ENCODE assay signal across 32 cellular contexts in genomic region chr2:70942396-70942795, GRCh38. TPM values are rescaled to one million over a fixed set of nuclear protein-coding genes. Genes with fewer than 3 reads are reported as not detected.
"Had no signal": no experiment of that assay in that cellular context is flagged by ENCODE, and none has a peak within 500 bp of the region (broad histone marks: within the 10 kb centered on the region; RNA-seq: fewer than 3 reads in every experiment).

No MANE protein-coding gene starts in this region.

- ATAC-seq: activated CD8-positive, alpha-beta memory T cell treated with anti-CD3 and anti-CD28 coated beads, Interleukin-2, amount 10 ng/mL, durations not matched to agents 7 days and 5 days; activated CD8-positive, alpha-beta T cell treated with anti-CD3 and anti-CD28 coated beads, Interleukin-2, amount 10 ng/mL, durations not matched to agents 7 days and 5 days; effector memory CD8-positive, alpha-beta T cell; gastroesophageal sphincter; left cardiac atrium; left ventricle myocardium superior; mucosa of descending colon; pancreas; psoas muscle; stimulated activated naive B cell treated with anti-CD40 and anti-IgM and Interleukin-4, amounts not matched to agents 10 μg/mL and 1 μg/mL and 100 μg/mL, for 72 hours had no signal

- H3K27ac ChIP-seq: colonic mucosa, dorsolateral prefrontal cortex, gastroesophageal sphincter, hepatocyte, pancreas, psoas muscle, stomach, tibial artery had no signal

- H3K4me1 ChIP-seq: colonic mucosa, pancreas, psoas muscle had no signal

- H3K9me3 ChIP-seq: colonic mucosa, gastroesophageal sphincter, mucosa of descending colon, pancreas, psoas muscle, stomach, tibial artery had no signal

- H3K9me3 Mint-ChIP-seq: activated B cell treated with CpG ODN at 0.5 μM for 24 hours; effector memory CD8-positive, alpha-beta T cell; nephron progenitor cell; stimulated activated naive B cell treated with anti-CD40 and anti-IgM and Interleukin-4, amounts not matched to agents 10 μg/mL and 1 μg/mL and 100 μg/mL, for 72 hours; T-helper 2 cell treated with Interferon-gamma antibody and Interleukin-4, amounts not matched to agents 5 μg/mL and 100 μg/mL, for 36 hours had no signal

- DNase-seq: activated B cell treated with CpG ODN at 0.5 μM for 24 hours; activated CD4-positive, alpha-beta T cell treated with anti-CD3 and anti-CD28 coated beads, Interleukin-2, amount 50 U/mL, for 1 hour; activated CD8-positive, alpha-beta memory T cell treated with anti-CD3 and anti-CD28 coated beads, Interleukin-2, amount 10 ng/mL, durations not matched to agents 7 days and 5 days; activated CD8-positive, alpha-beta T cell treated with anti-CD3 and anti-CD28 coated beads, Interleukin-2, amount 10 ng/mL, durations not matched to agents 7 days and 5 days; activated gamma-delta T cell; activated naive CD4-positive, alpha-beta T cell treated with anti-CD3 and anti-CD28 coated beads, Interleukin-2, amount 50 U/mL, for 16 hours; anterior cingulate cortex; cerebellar nuclear complex; colonic mucosa; effector memory CD8-positive, alpha-beta T cell; left cardiac atrium; left ventricle myocardium superior; mucosa of descending colon; nephron progenitor cell; nucleus accumbens; stimulated activated CD4-positive, alpha-beta T cell treated with anti-CD3 and anti-CD28 coated beads, Interleukin-15, amount 100 ng/mL, for 24 hours; stimulated activated CD4-positive, alpha-beta T cell treated with anti-CD3 and anti-CD28 coated beads, Interleukin-2, amount 100 ng/mL, for 24 hours; stimulated activated naive B cell treated with anti-CD40 and anti-IgM and Interleukin-4, amounts not matched to agents 10 μg/mL and 1 μg/mL and 100 μg/mL, for 72 hours; stomach; T-helper 1 cell had no signal

- H3K79me2 ChIP-seq: hepatocyte had no signal

- H3K27ac Mint-ChIP-seq: activated B cell treated with CpG ODN at 0.5 μM for 24 hours; activated CD8-positive, alpha-beta memory T cell treated with anti-CD3 and anti-CD28 coated beads, Interleukin-2, amount 10 ng/mL, durations not matched to agents 7 days and 5 days; activated CD8-positive, alpha-beta T cell treated with anti-CD3 and anti-CD28 coated beads, Interleukin-2, amount 10 ng/mL, durations not matched to agents 7 days and 5 days; effector memory CD8-positive, alpha-beta T cell; nephron progenitor cell; stimulated activated naive B cell treated with anti-CD40 and anti-IgM and Interleukin-4, amounts not matched to agents 10 μg/mL and 1 μg/mL and 100 μg/mL, for 72 hours had no signal

- H3K36me3 Mint-ChIP-seq: activated CD8-positive, alpha-beta memory T cell treated with anti-CD3 and anti-CD28 coated beads, Interleukin-2, amount 10 ng/mL, durations not matched to agents 7 days and 5 days; stimulated activated naive B cell treated with anti-CD40 and anti-IgM and Interleukin-4, amounts not matched to agents 10 μg/mL and 1 μg/mL and 100 μg/mL, for 72 hours had no signal

- H3K27me3 ChIP-seq: colonic mucosa, pancreas had no signal

- H3K4me3 ChIP-seq: colonic mucosa, dorsolateral prefrontal cortex, gastroesophageal sphincter, hepatocyte, mucosa of descending colon, pancreas, psoas muscle, stomach, tibial artery had no signal

- FAIRE-seq: endothelial cell of umbilical vein, keratinocyte, pancreas, urothelium cell line had no signal

- H3K4me2 ChIP-seq: hepatocyte had no signal

- H3K36me3 ChIP-seq: colonic mucosa, gastroesophageal sphincter, pancreas, stomach, tibial artery had no signal

- H3K4me3 Mint-ChIP-seq: activated B cell treated with CpG ODN at 0.5 μM for 24 hours; activated CD8-positive, alpha-beta memory T cell treated with anti-CD3 and anti-CD28 coated beads, Interleukin-2, amount 10 ng/mL, durations not matched to agents 7 days and 5 days; activated CD8-positive, alpha-beta T cell treated with anti-CD3 and anti-CD28 coated beads, Interleukin-2, amount 10 ng/mL, durations not matched to agents 7 days and 5 days; effector memory CD8-positive, alpha-beta T cell; stimulated activated naive B cell treated with anti-CD40 and anti-IgM and Interleukin-4, amounts not matched to agents 10 μg/mL and 1 μg/mL and 100 μg/mL, for 72 hours; T-helper 2 cell treated with Interferon-gamma antibody and Interleukin-4, amounts not matched to agents 5 μg/mL and 100 μg/mL, for 36 hours had no signal

- H2AFZ ChIP-seq: hepatocyte had no signal

RNA-seq across cellular contexts. Expression of gene ATP6V1B1, which starts 6.7 kb away (rescaled TPM):
- total RNA-seq: activated B cell treated with CpG ODN at 0.5 μM for 24 hours; activated CD8-positive, alpha-beta memory T cell treated with anti-CD3 and anti-CD28 coated beads, Interleukin-2, amount 10 ng/mL, durations not matched to agents 7 days and 5 days; activated CD8-positive, alpha-beta T cell treated with anti-CD3 and anti-CD28 coated beads, Interleukin-2, amount 10 ng/mL, durations not matched to agents 7 days and 5 days; colonic mucosa; fibroblast of villous mesenchyme; left ventricle myocardium superior; lung microvascular endothelial cell; mucosa of descending colon had no signal

RNA-seq across cellular contexts. Expression of gene ANKRD53, which starts 36.0 kb away (rescaled TPM):
- total RNA-seq: activated CD8-positive, alpha-beta memory T cell treated with anti-CD3 and anti-CD28 coated beads, Interleukin-2, amount 10 ng/mL, durations not matched to agents 7 days and 5 days; activated CD8-positive, alpha-beta T cell treated with anti-CD3 and anti-CD28 coated beads, Interleukin-2, amount 10 ng/mL, durations not matched to agents 7 days and 5 days had no signal

RNA-seq across cellular contexts. Expression of gene VAX2, which starts 42.0 kb away (rescaled TPM):
- total RNA-seq: activated B cell treated with CpG ODN at 0.5 μM for 24 hours; activated CD8-positive, alpha-beta memory T cell treated with anti-CD3 and anti-CD28 coated beads, Interleukin-2, amount 10 ng/mL, durations not matched to agents 7 days and 5 days; activated CD8-positive, alpha-beta T cell treated with anti-CD3 and anti-CD28 coated beads, Interleukin-2, amount 10 ng/mL, durations not matched to agents 7 days and 5 days; colonic mucosa; endothelial cell of umbilical vein; left ventricle myocardium superior; lung microvascular endothelial cell had no signal
